8 cellular contexts compared by ENCODE assay signal in the genomic region with DNA sequence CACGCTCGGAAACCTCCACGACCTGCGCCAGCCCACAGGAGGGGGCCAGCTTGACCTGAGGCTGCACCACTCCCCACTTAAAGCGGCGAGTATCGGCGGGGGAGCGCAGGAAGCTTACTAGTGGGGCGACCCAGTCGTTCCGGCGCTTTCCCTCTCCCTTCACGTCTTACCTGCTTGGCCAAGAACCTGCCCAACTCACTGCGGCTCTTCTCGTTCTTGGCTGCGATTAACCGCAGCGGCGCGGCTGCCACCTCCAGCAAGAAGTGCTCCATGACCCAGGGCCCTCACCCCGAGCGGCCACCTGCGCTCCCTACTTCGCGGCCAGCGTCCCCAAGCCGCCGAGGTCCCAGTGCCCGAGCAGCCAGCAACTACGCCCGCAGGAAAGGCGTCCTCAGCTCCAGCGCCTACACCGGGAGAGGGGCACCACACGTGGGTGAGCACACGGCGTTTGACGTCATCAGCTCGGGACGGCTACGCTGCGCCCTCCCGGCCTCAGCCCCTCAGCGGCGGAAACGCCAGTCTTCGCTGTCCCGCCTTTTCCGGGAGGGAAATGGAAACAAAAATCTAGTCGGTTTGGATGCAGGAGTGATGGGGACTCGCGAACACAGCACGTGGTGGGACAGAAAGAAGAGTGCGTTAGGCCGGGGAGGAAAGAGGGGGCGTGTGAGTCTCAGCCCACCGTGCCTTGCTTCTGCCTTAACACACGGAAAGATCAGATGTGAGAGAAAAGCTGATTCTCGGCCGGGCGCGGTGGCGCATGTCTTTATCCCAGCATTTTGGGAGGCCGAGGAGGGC. TPM values are rescaled to one million over a fixed set of nuclear protein-coding genes. Genes with fewer than 3 reads are reported as not detected.
A peak's percentile ranks its signal among the peaks of the same experiment; 100 is the strongest.
DNase-seq lines count a peak whose midpoint lies in the region; ATAC-seq and TF ChIP-seq lines count a peak whose summit lies in the region.

A gene with protein sequence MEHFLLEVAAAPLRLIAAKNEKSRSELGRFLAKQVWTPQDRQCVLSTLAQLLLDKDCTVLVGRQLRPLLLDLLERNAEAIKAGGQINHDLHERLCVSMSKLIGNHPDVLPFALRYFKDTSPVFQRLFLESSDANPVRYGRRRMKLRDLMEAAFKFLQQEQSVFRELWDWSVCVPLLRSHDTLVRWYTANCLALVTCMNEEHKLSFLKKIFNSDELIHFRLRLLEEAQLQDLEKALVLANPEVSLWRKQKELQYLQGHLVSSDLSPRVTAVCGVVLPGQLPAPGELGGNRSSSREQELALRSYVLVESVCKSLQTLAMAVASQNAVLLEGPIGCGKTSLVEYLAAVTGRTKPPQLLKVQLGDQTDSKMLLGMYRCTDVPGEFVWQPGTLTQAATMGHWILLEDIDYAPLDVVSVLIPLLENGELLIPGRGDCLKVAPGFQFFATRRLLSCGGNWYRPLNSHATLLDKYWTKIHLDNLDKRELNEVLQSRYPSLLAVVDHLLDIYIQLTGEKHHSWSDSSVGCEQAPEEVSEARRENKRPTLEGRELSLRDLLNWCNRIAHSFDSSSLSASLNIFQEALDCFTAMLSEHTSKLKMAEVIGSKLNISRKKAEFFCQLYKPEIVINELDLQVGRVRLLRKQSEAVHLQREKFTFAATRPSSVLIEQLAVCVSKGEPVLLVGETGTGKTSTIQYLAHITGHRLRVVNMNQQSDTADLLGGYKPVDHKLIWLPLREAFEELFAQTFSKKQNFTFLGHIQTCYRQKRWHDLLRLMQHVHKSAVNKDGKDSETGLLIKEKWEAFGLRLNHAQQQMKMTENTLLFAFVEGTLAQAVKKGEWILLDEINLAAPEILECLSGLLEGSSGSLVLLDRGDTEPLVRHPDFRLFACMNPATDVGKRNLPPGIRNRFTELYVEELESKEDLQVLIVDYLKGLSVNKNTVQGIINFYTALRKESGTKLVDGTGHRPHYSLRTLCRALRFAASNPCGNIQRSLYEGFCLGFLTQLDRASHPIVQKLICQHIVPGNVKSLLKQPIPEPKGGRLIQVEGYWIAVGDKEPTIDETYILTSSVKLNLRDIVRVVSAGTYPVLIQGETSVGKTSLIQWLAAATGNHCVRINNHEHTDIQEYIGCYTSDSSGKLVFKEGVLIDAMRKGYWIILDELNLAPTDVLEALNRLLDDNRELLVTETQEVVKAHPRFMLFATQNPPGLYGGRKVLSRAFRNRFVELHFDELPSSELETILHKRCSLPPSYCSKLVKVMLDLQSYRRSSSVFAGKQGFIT (N-terminal part only) (minus strand): TSS at position 459 of the 795 bp plus-strand sequence. CDS start 187 bp downstream, at position 272.

- peak within 1 kb of the TSS; percentile 86 to 96 (median 92) for H3K27ac Mint-ChIP-seq in CD14-positive monocyte

- H3K27me3 Mint-ChIP-seq in CD14-positive monocyte (ENCODE audit: low read depth in 3 of 3): no peaks in the 10 kb centered on the region

- peaks cover 24% of the 10 kb centered on the region for H3K4me1 Mint-ChIP-seq in CD14-positive monocyte

- H3K4me3 Mint-ChIP-seq in CD14-positive monocyte: peak within 1 kb of the TSS; percentile 98 to 99

- peak within 1 kb of the TSS; percentile 87 to 89 for H3K4me3 ChIP-seq in left lung

- DNase-seq in CD14-positive monocyte (ENCODE audit: low spot score) (peak; percentile 81), NCI-H774 (lab: John Stamatoyannopoulos, UW) (peak; percentile 99), dermis blood vessel endothelial cell (peak; percentile 98), left lung (peak; percentile 92 to 96)
- peak; percentile 82 to 88 for DNase-seq in activated CD4-positive, alpha-beta T cell treated with anti-CD3 and anti-CD28 coated beads, Interleukin-2, amount 50 U/mL, for 4 hours
- peak; percentile 82 to 83 for DNase-seq in stimulated activated CD4-positive, alpha-beta T cell treated with anti-CD3 and anti-CD28 coated beads, Interleukin-2, amount 100 ng/mL, for 48 hours

- TF ChIP-seq CTCF in CD14-positive monocyte (IDR thresholded peaks at IDR 0.05): no peak
- TF ChIP-seq CTCF in left lung (IDR thresholded peaks at IDR 0.05): peak in 1 of 2 donors; percentile 9

- no peaks in the 10 kb centered on the region for H3K9me3 ChIP-seq in left lung

- intact Hi-C loops in CD14-positive monocyte (cut with micrococcal nuclease) (loop anchor here in 1 of 2 donors (10.0 kb wide), 1 partner anchor 855 kb away; a partner anchor contains a TSS), left lung (cut with DNase I) (no loop called here)

- H3K36me3 ChIP-seq in left lung: no peaks in the 10 kb centered on the region

- H3K27ac ChIP-seq in left lung: peak within 1 kb of the TSS; percentile 84 to 90

- H3K36me3 Mint-ChIP-seq in CD14-positive monocyte: no peaks in the 10 kb centered on the region

- no peaks in the 10 kb centered on the region for H3K9me3 Mint-ChIP-seq in CD14-positive monocyte

- no peaks in the 10 kb centered on the region for H3K27me3 ChIP-seq in left lung

- H3K4me1 ChIP-seq in left lung: peaks cover 12 to 33% of the 10 kb centered on the region in 2 donors

- ATAC-seq in GM19395 (IDR thresholded peaks at IDR 0.05; ENCODE audit: unreplicated experiment) (peak; percentile 95), HG03565 (IDR thresholded peaks at IDR 0.05; ENCODE audit: unreplicated experiment) (peak; percentile 97), left lung (peak; percentile 98)

RNA-seq across cellular contexts. Expression of the gene that starts here (rescaled TPM):
- polyA plus RNA-seq in CD14-positive monocyte: 1 to 10 TPM in 1 of 2 donors, under 1 TPM in 1; 0.61 to 1.8 TPM
- total RNA-seq in dermis blood vessel endothelial cell: 28.2 and 35.8 TPM in 2 replicates
- 10 to 100 TPM; 24.6 to 35.0 TPM for total RNA-seq in left lung

Comparison
In these comparisons a context has a peak if more than half of its experiments do, and no peak if none do; other contexts are left out.
1. Peak in every context shown above with its lines: DNase-seq, ATAC-seq, H3K4me3 ChIP-seq and H3K27ac ChIP-seq.